ENCODE assay signal across 16 cellular contexts in genomic region chr15:28904541-28905303, GRCh38. TPM values are rescaled to one million over a fixed set of nuclear protein-coding genes. Genes with fewer than 3 reads are reported as not detected.
DNase-seq lines count a peak whose midpoint lies in the region; ATAC-seq, FAIRE-seq and TF ChIP-seq lines count a peak whose summit lies in the region.
"Had no signal": no experiment of that assay in that cellular context is flagged by ENCODE, and none has a peak within 500 bp of the region (broad histone marks: within the 10 kb centered on the region; RNA-seq: fewer than 3 reads in every experiment).

No MANE protein-coding gene starts in this region.

- POLR2A ChIA-PET in HEK293T (lab: Yijun Ruan, JAX) = no interaction called here
- POLR2A ChIA-PET in naive thymus-derived CD4-positive, alpha-beta T cell (lab: Charles Lee) = interaction anchor here (0.6 to 1.0 kb wide), 3 partner anchors 9 to 44 kb away, joined by 3 read pairs; no protein-coding TSS in a partner anchor

- no peak overlapping the region for H3K9ac ChIP-seq in BLaER1 treated with 17β-estradiol and CSF1 and Interleukin-3, amounts not matched to agents 10 nM and 100 nM

- peak overlapping the region in 10 of 11 experiments; percentile 17 to 51 (median 27); a peak in 9 of 22 replicates for H3K4me2 ChIP-seq in BLaER1 treated with 17β-estradiol and CSF1 and Interleukin-3, amounts not matched to agents 10 nM and 100 nM

- peaks cover 64% of the 10 kb centered on the region for H3K4me1 Mint-ChIP-seq in brain
- peaks cover 0 to 97% (median 80%) of the 10 kb centered on the region in 7 donors for H3K4me1 Mint-ChIP-seq in naive thymus-derived CD4-positive, alpha-beta T cell

- H3K9me3 ChIP-seq in BLaER1 treated with 17β-estradiol and CSF1 and Interleukin-3, amounts not matched to agents 10 nM and 100 nM (replicated peaks in 1 of 11) = no peaks in the 10 kb centered on the region; a peak in 1 of 22 replicates
- no peaks in the 10 kb centered on the region for H3K9me3 ChIP-seq in naive thymus-derived CD4-positive, alpha-beta T cell (ENCODE audit: control insufficient read depth in 2 of 3, low read length in 3 of 3)

- peaks cover 10 to 34% (median 19%) of the 10 kb centered on the region in 10 experiments; a peak in 16 of 20 replicates for H3K4me1 ChIP-seq in BLaER1 treated with 17β-estradiol and CSF1 and Interleukin-3, amounts not matched to agents 10 nM and 100 nM
- H3K4me1 ChIP-seq in naive thymus-derived CD4-positive, alpha-beta T cell (ENCODE audit: control insufficient read depth in 2 of 2, insufficient read depth in 2 of 2, low read length in 2 of 2) = peaks cover 0 to 15% of the 10 kb centered on the region in 2 donors

- H4K20me1 ChIP-seq in BLaER1 treated with 17β-estradiol and CSF1 and Interleukin-3, amounts not matched to agents 10 nM and 100 nM = peaks cover 0 to 46% (median 25%) of the 10 kb centered on the region in 11 experiments; a peak in 11 of 22 replicates

- no peaks in the 10 kb centered on the region for H3K27me3 ChIP-seq in BLaER1 treated with 17β-estradiol and CSF1 and Interleukin-3, amounts not matched to agents 10 nM and 100 nM
- H3K27me3 ChIP-seq in naive thymus-derived CD4-positive, alpha-beta T cell (ENCODE audit: control insufficient read depth in 2 of 2, insufficient read depth in 2 of 2, low read length in 2 of 2) = no peaks in the 10 kb centered on the region

- no peak overlapping the region for H3K4me3 ChIP-seq in BLaER1 treated with 17β-estradiol and CSF1 and Interleukin-3, amounts not matched to agents 10 nM and 100 nM
- no peak overlapping the region for H3K4me3 ChIP-seq in naive thymus-derived CD4-positive, alpha-beta T cell (ENCODE audit: low read length)

- intact Hi-C loops in naive thymus-derived CD4-positive, alpha-beta T cell (cut with micrococcal nuclease) = no loop called here

- no peaks in the 10 kb centered on the region for H3K36me3 ChIP-seq in BLaER1 treated with 17β-estradiol and CSF1 and Interleukin-3, amounts not matched to agents 10 nM and 100 nM
- no peaks in the 10 kb centered on the region for H3K36me3 ChIP-seq in naive thymus-derived CD4-positive, alpha-beta T cell (ENCODE audit: control insufficient read depth in 2 of 3, insufficient read depth in 3 of 3, low read length in 3 of 3)

- peaks cover 36% of the 10 kb centered on the region for H3K36me3 Mint-ChIP-seq in brain
- H3K36me3 Mint-ChIP-seq in naive thymus-derived CD4-positive, alpha-beta T cell = peaks cover 0 to 23% (median 7%) of the 10 kb centered on the region in 5 donors

- DNase-seq in HEK293T (ENCODE audit: extremely low spot score) = no peak
- no peak for DNase-seq in naive thymus-derived CD4-positive, alpha-beta T cell
- no peak for DNase-seq in SW 1271 (lab: John Stamatoyannopoulos, UW)
- DNase-seq in NCI-H1930 (lab: John Stamatoyannopoulos, UW) = no peak
- DNase-seq in HTR-8/SVneo (ENCODE audit: insufficient read length, low spot score) = no peak
- DNase-seq in COLO829 (ENCODE audit: low spot score) = no peak
- DNase-seq: effector CD8-positive, alpha-beta T cell; EL; NCI-H748 treated with DMSO at 0.1 percent for 48 hours; SHP77; stimulated activated CD8-positive, alpha-beta memory T cell treated with anti-CD3 and anti-CD28 coated beads, Interleukin-4, amount 100 ng/mL, for 48 hours had no signal

- CTCF ChIA-PET in HEK293T (lab: Yijun Ruan, JAX) = no interaction called here
- CTCF ChIA-PET in naive thymus-derived CD4-positive, alpha-beta T cell (lab: Charles Lee) = interaction anchor here (1.4 kb wide), 1 partner anchor 14 kb away, joined by 3 read pairs; no protein-coding TSS in a partner anchor

- no peaks in the 10 kb centered on the region for H3K27me3 Mint-ChIP-seq in brain
- peaks cover 0 to 7% (median 0%) of the 10 kb centered on the region in 5 donors for H3K27me3 Mint-ChIP-seq in naive thymus-derived CD4-positive, alpha-beta T cell

- H3K4me3 Mint-ChIP-seq in brain = peak overlapping the region in 3 of 5 experiments; percentile 10 to 21 (median 15)
- peak overlapping the region in 6 of 10 donors; percentile 13 to 74 (median 54) for H3K4me3 Mint-ChIP-seq in naive thymus-derived CD4-positive, alpha-beta T cell

- no peak for FAIRE-seq in HTR-8/SVneo (lab: Jason Lieb, UNC)
- FAIRE-seq: astrocyte, urothelium cell line had no signal

- H3K9me3 Mint-ChIP-seq in brain = peaks cover 4 to 15% (median 11%) of the 10 kb centered on the region in 5 experiments
- H3K9me3 Mint-ChIP-seq in naive thymus-derived CD4-positive, alpha-beta T cell = no peaks in the 10 kb centered on the region

- ATAC-seq in naive thymus-derived CD4-positive, alpha-beta T cell = no peak

- TF ChIP-seq CTCF in brain (conservative IDR thresholded peaks at IDR 0.05) = no peak

- peak overlapping the region; percentile 36 to 91 (median 81) for H3K27ac Mint-ChIP-seq in brain
- peak overlapping the region in 7 of 9 donors; percentile 30 to 87 (median 61) for H3K27ac Mint-ChIP-seq in naive thymus-derived CD4-positive, alpha-beta T cell

- 0 out of 22 replicates have a peak overlapping the region, but pooled peaks of 1 of the 11 experiments have one; percentile 40 for H3K27ac ChIP-seq in BLaER1 treated with 17β-estradiol and CSF1 and Interleukin-3, amounts not matched to agents 10 nM and 100 nM
- H3K27ac ChIP-seq in naive thymus-derived CD4-positive, alpha-beta T cell (ENCODE audit: low read depth, low read length) = no peak overlapping the region

TF ChIP-seq in HEK293T, 16 proteins besides CTCF, POLR2A, EP300 and RAD21:
- no peak for TF ChIP-seq HDGF (IDR thresholded peaks at IDR 0.05; ENCODE audit: borderline replicate concordance)
- no peak for TF ChIP-seq TARDBP (IDR thresholded peaks at IDR 0.05)
- no peak for TF ChIP-seq LEF1 (IDR thresholded peaks at IDR 0.05; ENCODE audit: borderline replicate concordance)
- TF ChIP-seq L3MBTL2 (conservative IDR thresholded peaks at IDR 0.05) = no peak
- TF ChIP-seq PKNOX1 (IDR thresholded peaks at IDR 0.05) = peak; percentile 33; the same call in 1 of the 2 replicates

RNA-seq across cellular contexts. Expression of gene APBA2, which starts 18.9 kb away (rescaled TPM):
- polyA plus RNA-seq in brain (ENCODE audit: insufficient read depth, low read depth, low replicate concordance) = 86.7 TPM
- 100 to 1,000 TPM in 3 of 5 experiments, 10 to 100 TPM in 1, 1 to 10 TPM in 1; 7.7 to 139 (median 110) TPM for total RNA-seq in naive thymus-derived CD4-positive, alpha-beta T cell
- 100 to 1,000 TPM in 1 of 2 donors, 10 to 100 TPM in 1; 59.7 to 113 TPM for polyA plus RNA-seq in naive thymus-derived CD4-positive, alpha-beta T cell

RNA-seq across cellular contexts. Expression of gene GOLGA6L7, which starts 56.3 kb away (rescaled TPM):
- not detected for polyA plus RNA-seq in brain (ENCODE audit: insufficient read depth, low read depth, low replicate concordance)
- not detected for total RNA-seq in naive thymus-derived CD4-positive, alpha-beta T cell
- not detected for polyA plus RNA-seq in naive thymus-derived CD4-positive, alpha-beta T cell
- total RNA-seq: astrocyte, fibroblast of villous mesenchyme had no signal
